Comparison of ENCODE assay signal across 8 cellular contexts in genomic region chr7:74289660-74290589, GRCh38. TPM values are rescaled to one million over a fixed set of nuclear protein-coding genes. Genes with fewer than 3 reads are reported as not detected.
A peak's percentile ranks its signal among the peaks of the same experiment; 100 is the strongest.
DNase-seq lines count a peak whose midpoint lies in the region; ATAC-seq and TF ChIP-seq lines count a peak whose summit lies in the region.

No MANE protein-coding gene starts in this region.

- peak; percentile 12 for ATAC-seq in GM19324 (IDR thresholded peaks at IDR 0.05; ENCODE audit: low FRiP score, unreplicated experiment)
- peak; percentile 17 to 37 for ATAC-seq in lower lobe of right lung
- ATAC-seq in HG03097 (IDR thresholded peaks at IDR 0.05; ENCODE audit: low FRiP score, unreplicated experiment) = no peak
- no peak for ATAC-seq in HG03565 (IDR thresholded peaks at IDR 0.05; ENCODE audit: unreplicated experiment)

- H3K9me3 ChIP-seq in lower lobe of right lung (no peaks in the 10 kb centered on the region), subcutaneous abdominal adipose tissue (ENCODE audit: control insufficient read depth in 5 of 5, low read length in 5 of 5) (no peaks in the 10 kb centered on the region)

- peaks cover 28% of the 10 kb centered on the region for H3K4me1 ChIP-seq in lower lobe of right lung
- H3K4me1 ChIP-seq in subcutaneous abdominal adipose tissue (ENCODE audit: control insufficient read depth in 5 of 5, insufficient read depth in 5 of 5, low read length in 5 of 5) = peaks cover 4 to 51% (median 41%) of the 10 kb centered on the region in 5 donors

- DNase-seq in A172 (ENCODE audit: low spot score) (peak; percentile 58), T-helper 22 cell (ENCODE audit: low read depth) (peak; percentile 7), coronary artery (ENCODE audit: low spot score) (no peak), lower lobe of right lung (peak; percentile 61)

- H3K27me3 ChIP-seq in lower lobe of right lung (ENCODE audit: low read depth) (no peaks in the 10 kb centered on the region), subcutaneous abdominal adipose tissue (ENCODE audit: control insufficient read depth in 5 of 5, insufficient read depth in 4 of 5, low read length in 5 of 5) (peaks cover 0 to 7% (median 0%) of the 10 kb centered on the region in 5 donors)

- H3K9ac ChIP-seq in subcutaneous abdominal adipose tissue (ENCODE audit: low read length in 5 of 5) = peak overlapping the region in 4 of 5 donors; percentile 48 to 79 (median 72)

- TF ChIP-seq CTCF in coronary artery (IDR thresholded peaks at IDR 0.05) = no peak
- TF ChIP-seq CTCF in lower lobe of right lung (IDR thresholded peaks at IDR 0.05) = no peak

- H3K27ac ChIP-seq in coronary artery (peak overlapping the region; percentile 69 to 86), lower lobe of right lung (peak overlapping the region; percentile 51), subcutaneous abdominal adipose tissue (ENCODE audit: low read depth, low read length) (no peak overlapping the region)

- H3K4me3 ChIP-seq in coronary artery (peak overlapping the region; percentile 88), lower lobe of right lung (peak overlapping the region; percentile 72), subcutaneous abdominal adipose tissue (ENCODE audit: low read depth in 1 of 5, low read length in 5 of 5) (peak overlapping the region in 4 of 5 donors; percentile 63 to 76 (median 70))

- intact Hi-C loops in lower lobe of right lung (cut with DNase I) = no loop called here

- H3K36me3 ChIP-seq in lower lobe of right lung (no peaks in the 10 kb centered on the region), subcutaneous abdominal adipose tissue (ENCODE audit: control insufficient read depth in 5 of 5, insufficient read depth in 5 of 5, low read length in 5 of 5) (no peaks in the 10 kb centered on the region)

RNA-seq across cellular contexts. Expression of gene CLIP2, which starts 0.7 kb away (rescaled TPM):
- 43.9 and 47.4 TPM in 2 replicates for total RNA-seq in A172 (2014; rRNA removed; shearing (Covaris generic))
- total RNA-seq in lower lobe of right lung = 24.1 TPM

RNA-seq across cellular contexts. Expression of gene RFC2, which starts 35.7 kb away (rescaled TPM):
- 99.1 and 138 TPM in 2 replicates for total RNA-seq in A172 (2014; rRNA removed; shearing (Covaris generic))
- total RNA-seq in lower lobe of right lung = 18.5 TPM

Comparison
In these comparisons a context has a peak if more than half of its experiments do, and no peak if none do; other contexts are left out.
1. ATAC-seq: peak in GM19324 (single experiment) and lower lobe of right lung (2 of 2); none in HG03097 (single experiment) and HG03565 (single experiment).
2. Peak in every context shown above with its lines, with median percentiles within 50 percentile points of each other: H3K4me3 ChIP-seq.